36 cellular contexts compared by ENCODE assay signal in the genomic region with DNA sequence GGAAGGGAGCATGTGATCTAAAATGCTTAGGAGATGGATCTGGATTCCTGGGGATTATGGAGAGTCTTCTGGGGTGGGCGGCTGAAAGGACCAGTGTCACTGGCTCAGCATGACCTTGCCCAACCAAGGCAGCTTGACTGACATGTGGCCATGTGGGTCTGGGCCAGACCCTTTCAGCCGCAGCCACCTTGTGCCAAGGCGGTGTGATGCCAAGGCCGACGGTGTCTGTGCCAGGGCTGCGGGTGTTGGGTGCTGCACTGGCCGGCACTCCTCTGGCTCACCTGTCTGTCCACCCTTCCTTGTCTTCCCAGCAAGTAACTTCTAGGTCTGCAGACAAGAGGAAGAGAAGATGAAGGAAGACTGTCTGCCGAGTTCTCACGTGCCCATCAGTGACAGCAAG. TPM values are rescaled to one million over a fixed set of nuclear protein-coding genes. Genes with fewer than 3 reads are reported as not detected.
DNase-seq lines count a peak whose midpoint lies in the region; ATAC-seq, FAIRE-seq and TF ChIP-seq lines count a peak whose summit lies in the region.
"Had no signal": no experiment of that assay in that cellular context is flagged by ENCODE, and none has a peak within 500 bp of the region (broad histone marks: within the 10 kb centered on the region; RNA-seq: fewer than 3 reads in every experiment).

No MANE protein-coding gene starts in this region.

- H3K4me1 ChIP-seq in right lobe of liver = peaks cover 0 to 54% (median 4%) of the 10 kb centered on the region in 4 donors
- peaks cover 52% of the 10 kb centered on the region for H3K4me1 ChIP-seq in HepG2 (ENCODE audit: insufficient read depth, low read length)
- peaks cover 63% of the 10 kb centered on the region for H3K4me1 ChIP-seq in psoas muscle

- H3K9me3 ChIP-seq in right lobe of liver (no peaks in the 10 kb centered on the region), HepG2 (ENCODE audit: low read length) (no peaks in the 10 kb centered on the region), psoas muscle (no peaks in the 10 kb centered on the region)

- H3K27ac ChIP-seq in right lobe of liver = no peak overlapping the region
- H3K27ac ChIP-seq in HepG2 (ENCODE audit: extremely low read length, insufficient read depth, low read length) = no peak overlapping the region
- H3K27ac ChIP-seq in psoas muscle = peak overlapping the region; percentile 69
- H3K27ac ChIP-seq: PC-9 had no signal

- H2AFZ ChIP-seq in HepG2 (ENCODE audit: low read length) = no peak overlapping the region
- H2AFZ ChIP-seq: GM23338, PC-9 had no signal

- peaks cover 15% of the 10 kb centered on the region; the same call in 1 of the 2 replicates for H4K20me1 ChIP-seq in HepG2 (ENCODE audit: insufficient read depth, low read length)

- peak in 3 of 4 donors; percentile 15 to 49 (median 32) for ATAC-seq in right lobe of liver
- no peak for ATAC-seq in HepG2
- ATAC-seq in psoas muscle = peak; percentile 66 to 81 (median 77)
- ATAC-seq in GM21528 (IDR thresholded peaks at IDR 0.05; ENCODE audit: low FRiP score, unreplicated experiment) = no peak
- ATAC-seq in GM19324 (IDR thresholded peaks at IDR 0.05; ENCODE audit: low FRiP score, unreplicated experiment) = no peak
- ATAC-seq: effector memory CD8-positive, alpha-beta T cell; GM12878; GM23338; stimulated activated effector memory CD8-positive, alpha-beta T cell treated with anti-CD3 and anti-CD28 coated beads, Interleukin-12 subunit alpha, Interleukin-12 subunit beta, amount 100 ng/mL, for 72 hours had no signal

- peaks cover 39% of the 10 kb centered on the region for H3K79me2 ChIP-seq in HepG2 (ENCODE audit: insufficient read depth, low read length)

- peaks cover 4 to 20% (median 10%) of the 10 kb centered on the region in 3 donors for H3K36me3 Mint-ChIP-seq in immature natural killer cell
- H3K36me3 Mint-ChIP-seq: CD4-positive, alpha-beta memory T cell; naive B cell; stimulated activated effector memory CD8-positive, alpha-beta T cell treated with anti-CD3 and anti-CD28 coated beads, Interleukin-12 subunit alpha, Interleukin-12 subunit beta, amount 100 ng/mL, for 72 hours had no signal

- H3K4me3 ChIP-seq in right lobe of liver (no peak overlapping the region), HepG2 (replicated peaks in 1 of 3; ENCODE audit: insufficient read depth in 1 of 3, low read depth in 2 of 3, low read length in 3 of 3) (no peak overlapping the region), psoas muscle (no peak overlapping the region)
- H3K4me3 ChIP-seq: GM12878, GM23338, PC-9 had no signal

- H3K27ac Mint-ChIP-seq in immature natural killer cell = peak overlapping the region; percentile 86 to 97 (median 93)
- H3K27ac Mint-ChIP-seq: GM23338; HFFc6; T-helper 2 cell treated with Interferon-gamma antibody and Interleukin-4, amounts not matched to agents 5 μg/mL and 100 μg/mL, for 36 hours had no signal

- no peak for TF ChIP-seq EP300 in HepG2 (IDR thresholded peaks at IDR 0.05; ENCODE audit: low read depth in 2 of 2, low read length in 2 of 2)
- TF ChIP-seq EP300 in HepG2 (CRISPR knock-in tag; IDR thresholded peaks at IDR 0.05; ENCODE audit: borderline replicate concordance) = no peak

- peaks cover 86 to 96% of the 10 kb centered on the region in 2 donors for H3K4me1 Mint-ChIP-seq in immature natural killer cell

- peaks cover 3 to 10% (median 8%) of the 10 kb centered on the region in 3 donors for H3K27me3 Mint-ChIP-seq in immature natural killer cell (ENCODE audit: low read depth in 3 of 3)
- H3K27me3 Mint-ChIP-seq: CD4-positive, alpha-beta memory T cell; effector memory CD8-positive, alpha-beta T cell; naive B cell had no signal

- TF ChIP-seq CTCF in right lobe of liver (IDR thresholded peaks at IDR 0.05) (no peak), HepG2 (CRISPR knock-in tag; IDR thresholded peaks at IDR 0.05) (no peak), psoas muscle (IDR thresholded peaks at IDR 0.05) (no peak)

- no peak for FAIRE-seq in HepG2 (lab: Jason Lieb, UNC)
- FAIRE-seq: GM12878 had no signal

- WGBS in right lobe of liver (ENCODE audit: insufficient coverage, low coverage, low lambda C conversion rate, missing lambda C conversion rate) = 60% methylated on average over 2 of the region's 9 CpGs
- 100% methylated on average over 3 of the region's 9 CpGs for WGBS in HepG2 (ENCODE audit: low lambda C conversion rate)
- WGBS in psoas muscle, 3 donors = 27 to 39% (median 33%) methylated on average over 9 of the region's 9 CpGs

- H3K9me3 Mint-ChIP-seq in immature natural killer cell = no peaks in the 10 kb centered on the region
- H3K9me3 Mint-ChIP-seq: CD4-positive, alpha-beta memory T cell; effector memory CD8-positive, alpha-beta T cell; GM23338; HFFc6; stimulated activated effector memory CD8-positive, alpha-beta T cell treated with anti-CD3 and anti-CD28 coated beads, Interleukin-12 subunit alpha, Interleukin-12 subunit beta, amount 100 ng/mL, for 72 hours; T-helper 2 cell treated with Interferon-gamma antibody and Interleukin-4, amounts not matched to agents 5 μg/mL and 100 μg/mL, for 36 hours had no signal

- TF ChIP-seq RAD21 in HepG2 (CRISPR knock-in tag; IDR thresholded peaks at IDR 0.05) = no peak

- peak overlapping the region; percentile 7 to 91 (median 63) for H3K4me3 Mint-ChIP-seq in immature natural killer cell
- H3K4me3 Mint-ChIP-seq: CD4-positive, alpha-beta memory T cell; GM23338; HFFc6; naive B cell; stimulated activated effector memory CD8-positive, alpha-beta T cell treated with anti-CD3 and anti-CD28 coated beads, Interleukin-12 subunit alpha, Interleukin-12 subunit beta, amount 100 ng/mL, for 72 hours; T-helper 2 cell treated with Interferon-gamma antibody and Interleukin-4, amounts not matched to agents 5 μg/mL and 100 μg/mL, for 36 hours had no signal

- H3K4me2 ChIP-seq in HepG2 (ENCODE audit: low read depth, low read length) = no peak overlapping the region
- H3K4me2 ChIP-seq: GM23338, PC-9 had no signal

- H3K27me3 ChIP-seq in right lobe of liver (no peaks in the 10 kb centered on the region), HepG2 (ENCODE audit: control insufficient read depth in 1 of 2, insufficient read depth in 2 of 2, low read length in 2 of 2) (no peaks in the 10 kb centered on the region), psoas muscle (ENCODE audit: insufficient read depth in 3 of 3, low read length in 2 of 3) (no peaks in the 10 kb centered on the region)

- BruUV-seq in HepG2 (replicated peaks; lab: Mats Ljungman, UMichigan) = no TSS peak

- POLR2A ChIA-PET in HepG2 (lab: Yijun Ruan, JAX) = no interaction called here

- DNase-seq in right lobe of liver (peak; percentile 38 to 81 (median 80)), HepG2 (ENCODE audit: low spot score) (no peak), immature natural killer cell (no peak), psoas muscle (peak; percentile 68 to 87), pons (ENCODE audit: low spot score) (no peak), dermis blood vessel endothelial cell (no peak)
- DNase-seq: 8988T; activated CD4-positive, alpha-beta T cell treated with anti-CD3 and anti-CD28 coated beads for 48 hours; activated CD8-positive, alpha-beta memory T cell treated with anti-CD3 and anti-CD28 coated beads for 24 hours; activated gamma-delta T cell; CD4-positive, alpha-beta memory T cell; effector memory CD8-positive, alpha-beta T cell; erythroblast; foreskin fibroblast; HFFc6; naive B cell; NCI-H1048; NCI-H1694 treated with DMSO at 0.1 percent for 48 hours; NCI-H2171; NCI-H524 treated with DMSO at 0.1 percent for 48 hours; NK-92 treated with Interleukin-12 subunit alpha and Interleukin-12 subunit beta, amount 100 ng/mL, for 24 hours; PC-9; retina; SHP77; stimulated activated CD4-positive, alpha-beta T cell treated with anti-CD3 and anti-CD28 coated beads, Interleukin-4, amount 100 ng/mL, for 24 hours had no signal

- CTCF ChIA-PET in HepG2 (lab: Yijun Ruan, JAX; ENCODE audit: low intra/inter-chr PET ratio, low total read pairs) = no interaction called here

- H3K36me3 ChIP-seq in right lobe of liver (peaks cover 0 to 18% (median 0%) of the 10 kb centered on the region in 4 donors), HepG2 (replicated peaks in 1 of 2; ENCODE audit: control insufficient read depth in 1 of 2, insufficient read depth in 2 of 2, low read length in 2 of 2) (peaks cover 19 to 46% of the 10 kb centered on the region in 2 experiments; a peak in 4 of 5 replicates), psoas muscle (ENCODE audit: insufficient read depth in 1 of 2, low read depth in 1 of 2) (peaks cover 0 to 18% of the 10 kb centered on the region in 2 donors)

- intact Hi-C loops in right lobe of liver (cut with DNase I) (loop anchor here (5.0 kb wide), 1 partner anchor 38 kb away; no protein-coding TSS in a partner anchor), HepG2 (cut with micrococcal nuclease; ENCODE audit: unreplicated experiment) (no loop called here), psoas muscle (cut with DNase I) (no loop called here)

- TF ChIP-seq POLR2A in right lobe of liver (IDR thresholded peaks at IDR 0.05) = no peak
- TF ChIP-seq POLR2A in HepG2 (IDR thresholded peaks at IDR 0.05; ENCODE audit: insufficient read depth in 1 of 2, low read depth in 2 of 2, low read length in 2 of 2) = no peak

- no peak overlapping the region for H3K9ac ChIP-seq in HepG2 (ENCODE audit: insufficient read depth, low read depth, low read length)

- in situ Hi-C loops in HepG2 (cut with HindIII; ENCODE audit: extremely low pct_ligation_motif_present, low pct_unique_long_range_greater_than_20kb) = loop anchor here (25.0 kb wide), 1 partner anchor 1558 kb away; a partner anchor contains a TSS

RNA-seq across cellular contexts. Expression of a gene that starts 8.8 kb away (rescaled TPM):
- total RNA-seq in right lobe of liver (10 to 100 TPM in 5 of 6 experiments, 1 to 10 TPM in 1; 5.3 to 94.6 (median 71.5) TPM), HepG2 (2016; rRNA removed; fragmentation: Illumina TruSeq; extraction: Trizol) (11.2 and 14.8 TPM in 2 replicates), psoas muscle (10 to 100 TPM; 28.2 to 37.4 (median 36.8) TPM), dermis blood vessel endothelial cell (174 and 360 TPM in 2 replicates)
- total RNA-seq in HepG2 (2016; cell fraction: cytosol; rRNA removed; fragmentation: Illumina TruSeq; extraction: Trizol; ENCODE audit: low read depth) = 3.0 and 5.0 TPM in 2 replicates
- 9.0 and 15.3 TPM in 2 replicates for total RNA-seq in HepG2 (2016; cell fraction: insoluble cytoplasmic fraction; rRNA removed; fragmentation: Illumina TruSeq; extraction: Trizol)
- total RNA-seq in HepG2 (2016; cell fraction: membrane; rRNA removed; fragmentation: Illumina TruSeq; extraction: Trizol) = 9.0 and 9.3 TPM in 2 replicates
- 15.1 and 16.0 TPM in 2 replicates for total RNA-seq in HepG2 (2016; cell fraction: nucleus; rRNA removed; fragmentation: Illumina TruSeq; extraction: Trizol)
- polyA plus RNA-seq in HepG2 (2011; rRNA removed) (270 and 338 TPM in 2 replicates), immature natural killer cell (not detected), psoas muscle (100 to 1,000 TPM in 1 of 3 donors, 10 to 100 TPM in 2; 53.6 to 102 (median 79.3) TPM)
- polyA plus RNA-seq in HepG2 (2011; cell fraction: cytosol; rRNA removed) = 261 and 317 TPM in 2 replicates
- polyA plus RNA-seq in HepG2 (2011; cell fraction: nucleus; rRNA removed) = 103 and 135 TPM in 2 replicates
- polyA plus RNA-seq in HepG2 (2012) = 132 and 232 TPM in 2 replicates
- polyA plus RNA-seq in HepG2 (2016; cell fraction: cytosol; fragmentation: Illumina TruSeq; extraction: Trizol; ENCODE audit: low read depth) = 2.0 and 2.5 TPM in 2 replicates
- polyA plus RNA-seq in HepG2 (2016; cell fraction: insoluble cytoplasmic fraction; fragmentation: Illumina TruSeq; extraction: Trizol; ENCODE audit: low read depth) = 9.3 and 11.2 TPM in 2 replicates
- 3.6 and 5.2 TPM in 2 replicates for polyA plus RNA-seq in HepG2 (2016; cell fraction: membrane; fragmentation: Illumina TruSeq; extraction: Trizol; ENCODE audit: low read depth)
- polyA plus RNA-seq in HepG2 (2016; cell fraction: nucleus; fragmentation: Illumina TruSeq; extraction: Trizol; ENCODE audit: insufficient read depth, low read depth) = 13.4 and 15.5 TPM in 2 replicates
- polyA minus RNA-seq in HepG2 (2011; rRNA and poly(A)+ RNA removed; ENCODE audit: low replicate concordance) = 1.8 and 739 TPM in 2 replicates
- polyA minus RNA-seq in HepG2 (2011; cell fraction: cytosol; rRNA and poly(A)+ RNA removed) = 249 and 254 TPM in 2 replicates
- polyA minus RNA-seq in HepG2 (2011; cell fraction: nucleus; rRNA and poly(A)+ RNA removed) = 107 and 142 TPM in 2 replicates
- total RNA-seq: CD4-positive, alpha-beta memory T cell had no signal
- polyA plus RNA-seq: CD4-positive, alpha-beta memory T cell had no signal

RNA-seq across cellular contexts. Expression of a gene that starts 10.3 kb away (rescaled TPM):
- 10 to 100 TPM; 13.6 to 28.5 (median 19.6) TPM for total RNA-seq in right lobe of liver
- total RNA-seq in HepG2 (2016; rRNA removed; fragmentation: Illumina TruSeq; extraction: Trizol) = 49.9 and 51.7 TPM in 2 replicates
- 22.4 and 22.8 TPM in 2 replicates for total RNA-seq in HepG2 (2016; cell fraction: cytosol; rRNA removed; fragmentation: Illumina TruSeq; extraction: Trizol; ENCODE audit: low read depth)
- total RNA-seq in HepG2 (2016; cell fraction: insoluble cytoplasmic fraction; rRNA removed; fragmentation: Illumina TruSeq; extraction: Trizol) = 49.9 and 50.1 TPM in 2 replicates
- total RNA-seq in HepG2 (2016; cell fraction: membrane; rRNA removed; fragmentation: Illumina TruSeq; extraction: Trizol) = 39.2 and 45.6 TPM in 2 replicates
- 52.1 and 54.6 TPM in 2 replicates for total RNA-seq in HepG2 (2016; cell fraction: nucleus; rRNA removed; fragmentation: Illumina TruSeq; extraction: Trizol)
- polyA plus RNA-seq in HepG2 (2011; rRNA removed) = 34.0 and 39.7 TPM in 2 replicates
- 20.4 and 25.8 TPM in 2 replicates for polyA plus RNA-seq in HepG2 (2011; cell fraction: cytosol; rRNA removed)
- 140 TPM in 2 replicates for polyA plus RNA-seq in HepG2 (2011; cell fraction: nucleus; rRNA removed)
- 25.0 and 26.7 TPM in 2 replicates for polyA plus RNA-seq in HepG2 (2012)
- polyA plus RNA-seq in HepG2 (2016; cell fraction: cytosol; fragmentation: Illumina TruSeq; extraction: Trizol; ENCODE audit: low read depth) = 18.5 and 22.5 TPM in 2 replicates
- polyA plus RNA-seq in HepG2 (2016; cell fraction: insoluble cytoplasmic fraction; fragmentation: Illumina TruSeq; extraction: Trizol; ENCODE audit: low read depth) = 53.5 and 57.9 TPM in 2 replicates
- 31.2 and 31.3 TPM in 2 replicates for polyA plus RNA-seq in HepG2 (2016; cell fraction: membrane; fragmentation: Illumina TruSeq; extraction: Trizol; ENCODE audit: low read depth)
- polyA plus RNA-seq in HepG2 (2016; cell fraction: nucleus; fragmentation: Illumina TruSeq; extraction: Trizol; ENCODE audit: insufficient read depth, low read depth) = 84.5 and 98.6 TPM in 2 replicates
- 0.12 and 67.0 TPM in 2 replicates for polyA minus RNA-seq in HepG2 (2011; rRNA and poly(A)+ RNA removed; ENCODE audit: low replicate concordance)
- polyA minus RNA-seq in HepG2 (2011; cell fraction: cytosol; rRNA and poly(A)+ RNA removed) = 13.4 and 16.0 TPM in 2 replicates
- 74.3 and 88.9 TPM in 2 replicates for polyA minus RNA-seq in HepG2 (2011; cell fraction: nucleus; rRNA and poly(A)+ RNA removed)
- 10 to 100 TPM; 36.7 to 45.6 (median 38.0) TPM for polyA plus RNA-seq in immature natural killer cell
- 10 to 100 TPM; 15.2 to 44.0 (median 30.5) TPM for total RNA-seq in psoas muscle
- polyA plus RNA-seq in psoas muscle = 10 to 100 TPM; 11.1 to 18.9 (median 17.0) TPM
- total RNA-seq in dermis blood vessel endothelial cell = 13.1 and 24.8 TPM in 2 replicates

RNA-seq across cellular contexts. Expression of a gene that starts 30.9 kb away (rescaled TPM):
- total RNA-seq in right lobe of liver (10 to 100 TPM; 10.3 to 25.2 (median 12.2) TPM), HepG2 (2016; rRNA removed; fragmentation: Illumina TruSeq; extraction: Trizol) (0.40 and 0.58 TPM in 2 replicates), psoas muscle (10 to 100 TPM; 11.2 to 15.9 (median 14.3) TPM), dermis blood vessel endothelial cell (53.6 and 54.4 TPM in 2 replicates)
- total RNA-seq in HepG2 (2016; cell fraction: cytosol; rRNA removed; fragmentation: Illumina TruSeq; extraction: Trizol; ENCODE audit: low read depth) = not detected in 2 replicates
- total RNA-seq in HepG2 (2016; cell fraction: insoluble cytoplasmic fraction; rRNA removed; fragmentation: Illumina TruSeq; extraction: Trizol) = 0.49 and 0.56 TPM in 2 replicates
- total RNA-seq in HepG2 (2016; cell fraction: membrane; rRNA removed; fragmentation: Illumina TruSeq; extraction: Trizol) = 0.28 and 0.45 TPM in 2 replicates
- 0.75 and 1.2 TPM in 2 replicates for total RNA-seq in HepG2 (2016; cell fraction: nucleus; rRNA removed; fragmentation: Illumina TruSeq; extraction: Trizol)
- polyA plus RNA-seq in HepG2 (2011; rRNA removed) (1.1 and 1.3 TPM in 2 replicates), immature natural killer cell (10 to 100 TPM; 53.4 to 73.5 (median 58.8) TPM), psoas muscle (10 to 100 TPM in 1 of 3 donors, 1 to 10 TPM in 2; 5.9 to 12.8 (median 8.1) TPM)
- polyA plus RNA-seq in HepG2 (2011; cell fraction: cytosol; rRNA removed) = 0.35 and 0.77 TPM in 2 replicates
- polyA plus RNA-seq in HepG2 (2011; cell fraction: nucleus; rRNA removed) = 1.2 and 1.7 TPM in 2 replicates
- polyA plus RNA-seq in HepG2 (2012) = 1.6 and 2.5 TPM in 2 replicates
- polyA plus RNA-seq in HepG2 (2016; cell fraction: cytosol; fragmentation: Illumina TruSeq; extraction: Trizol; ENCODE audit: low read depth) = 0.07 and 0.09 TPM in 2 replicates
- polyA plus RNA-seq in HepG2 (2016; cell fraction: insoluble cytoplasmic fraction; fragmentation: Illumina TruSeq; extraction: Trizol; ENCODE audit: low read depth) = 0.60 and 0.62 TPM in 2 replicates
- polyA plus RNA-seq in HepG2 (2016; cell fraction: membrane; fragmentation: Illumina TruSeq; extraction: Trizol; ENCODE audit: low read depth) = 0.22 and 0.27 TPM in 2 replicates
- 0.89 and 1.1 TPM in 2 replicates for polyA plus RNA-seq in HepG2 (2016; cell fraction: nucleus; fragmentation: Illumina TruSeq; extraction: Trizol; ENCODE audit: insufficient read depth, low read depth)
- not detected in 2 replicates for polyA minus RNA-seq in HepG2 (2011; rRNA and poly(A)+ RNA removed; ENCODE audit: low replicate concordance)
- polyA minus RNA-seq in HepG2 (2011; cell fraction: cytosol; rRNA and poly(A)+ RNA removed) = not detected in 2 replicates
- polyA minus RNA-seq in HepG2 (2011; cell fraction: nucleus; rRNA and poly(A)+ RNA removed) = 2.2 and 2.4 TPM in 2 replicates

RNA-seq across cellular contexts. Expression of a gene that starts 58.7 kb away (rescaled TPM):
- total RNA-seq in right lobe of liver (not detected), HepG2 (2016; rRNA removed; fragmentation: Illumina TruSeq; extraction: Trizol) (0.04 TPM in 1 of 2 replicates, not detected in the other), psoas muscle (not detected), dermis blood vessel endothelial cell (not detected in 2 replicates)
- 0.09 TPM in 1 of 2 replicates, not detected in the other for total RNA-seq in HepG2 (2016; cell fraction: cytosol; rRNA removed; fragmentation: Illumina TruSeq; extraction: Trizol; ENCODE audit: low read depth)
- 0.04 TPM in 1 of 2 replicates, not detected in the other for total RNA-seq in HepG2 (2016; cell fraction: insoluble cytoplasmic fraction; rRNA removed; fragmentation: Illumina TruSeq; extraction: Trizol)
- 0.12 TPM in 1 of 2 replicates, not detected in the other for total RNA-seq in HepG2 (2016; cell fraction: membrane; rRNA removed; fragmentation: Illumina TruSeq; extraction: Trizol)
- 0.16 and 0.19 TPM in 2 replicates for total RNA-seq in HepG2 (2016; cell fraction: nucleus; rRNA removed; fragmentation: Illumina TruSeq; extraction: Trizol)
- polyA plus RNA-seq in HepG2 (2011; rRNA removed) (not detected in 2 replicates), immature natural killer cell (not detected), psoas muscle (not detected)
- polyA plus RNA-seq in HepG2 (2011; cell fraction: cytosol; rRNA removed) = not detected in 2 replicates
- polyA plus RNA-seq in HepG2 (2011; cell fraction: nucleus; rRNA removed) = not detected in 2 replicates
- not detected in 2 replicates for polyA plus RNA-seq in HepG2 (2012)
- polyA plus RNA-seq in HepG2 (2016; cell fraction: cytosol; fragmentation: Illumina TruSeq; extraction: Trizol; ENCODE audit: low read depth) = not detected in 2 replicates
- not detected in 2 replicates for polyA plus RNA-seq in HepG2 (2016; cell fraction: insoluble cytoplasmic fraction; fragmentation: Illumina TruSeq; extraction: Trizol; ENCODE audit: low read depth)
- not detected in 2 replicates for polyA plus RNA-seq in HepG2 (2016; cell fraction: membrane; fragmentation: Illumina TruSeq; extraction: Trizol; ENCODE audit: low read depth)
- not detected in 2 replicates for polyA plus RNA-seq in HepG2 (2016; cell fraction: nucleus; fragmentation: Illumina TruSeq; extraction: Trizol; ENCODE audit: insufficient read depth, low read depth)
- polyA minus RNA-seq in HepG2 (2011; rRNA and poly(A)+ RNA removed; ENCODE audit: low replicate concordance) = not detected in 2 replicates
- not detected in 2 replicates for polyA minus RNA-seq in HepG2 (2011; cell fraction: cytosol; rRNA and poly(A)+ RNA removed)
- polyA minus RNA-seq in HepG2 (2011; cell fraction: nucleus; rRNA and poly(A)+ RNA removed) = 0.13 and 0.25 TPM in 2 replicates
- total RNA-seq: CD4-positive, alpha-beta memory T cell; chondrocyte; GM12878; GM23338; HFFc6; mesenteric fat pad; omental fat pad; PC-9; subcutaneous adipose tissue; urinary bladder had no signal
- polyA plus RNA-seq: CD4-positive, alpha-beta memory T cell; GM23338; urinary bladder had no signal

Comparison
In these comparisons a context has a peak if more than half of its experiments do, and no peak if none do; other contexts are left out.
1. ATAC-seq: peak in right lobe of liver (3 of 4) and psoas muscle (4 of 4); none in HepG2 (single experiment), GM21528 (single experiment) and GM19324 (single experiment).
2. DNase-seq: peak in right lobe of liver (3 of 3) and psoas muscle (2 of 2); none in HepG2 (single experiment), immature natural killer cell (0 of 3), pons (single experiment) and dermis blood vessel endothelial cell (single experiment).
3. intact Hi-C loops: an anchor here in right lobe of liver (5.0 kb wide); none called in HepG2 and psoas muscle.